ENCODE assay signal across 8 cellular contexts in the genomic region with DNA sequence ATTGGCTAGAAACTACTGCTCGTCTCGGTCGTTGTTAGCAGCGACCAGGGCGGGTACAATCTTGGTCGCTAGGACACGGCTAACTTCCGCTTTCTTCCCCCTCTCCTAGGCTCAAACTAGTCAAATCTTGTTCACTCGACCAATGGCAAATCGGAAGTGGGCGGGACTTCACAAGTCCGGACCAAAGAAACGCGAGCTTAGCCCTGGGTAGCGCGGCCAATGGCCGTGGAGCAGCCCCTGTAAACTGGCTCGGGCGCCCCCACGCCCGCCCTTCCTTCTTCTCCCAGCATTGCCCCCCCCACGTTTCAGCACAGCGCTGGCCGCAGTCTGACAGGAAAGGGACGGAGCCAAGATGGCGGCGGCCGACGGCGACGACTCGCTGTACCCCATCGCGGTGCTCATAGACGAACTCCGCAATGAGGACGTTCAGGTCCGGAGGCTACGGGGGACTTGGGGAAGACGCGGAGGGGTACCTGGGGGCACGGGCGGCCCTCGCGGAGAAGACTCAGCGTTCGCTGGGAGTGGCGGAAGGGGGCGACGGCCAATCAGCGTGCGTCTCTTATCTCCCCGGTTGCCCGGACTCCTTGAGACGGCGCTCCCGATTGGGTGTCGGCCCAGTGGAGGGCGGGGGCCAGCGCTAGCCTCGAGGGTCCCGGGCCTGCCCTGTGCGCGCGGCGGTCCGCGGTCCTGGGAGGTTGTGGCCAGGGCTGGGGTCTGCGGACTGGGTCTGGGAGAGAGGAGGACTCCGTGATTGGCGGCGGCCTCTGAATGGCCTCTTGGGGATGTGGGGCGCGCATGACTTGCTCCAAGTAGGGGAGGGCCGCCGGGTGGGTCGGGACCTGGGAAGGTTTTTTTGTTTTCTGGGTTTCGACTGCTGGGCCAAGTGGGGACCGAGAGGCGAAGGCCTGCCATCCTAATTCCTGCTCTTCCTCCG. TPM values are rescaled to one million over a fixed set of nuclear protein-coding genes. Genes with fewer than 3 reads are reported as not detected.
DNase-seq lines count a peak whose midpoint lies in the region; ATAC-seq, FAIRE-seq and TF ChIP-seq lines count a peak whose summit lies in the region.

A gene (plus strand): TSS at position 308 of the 934 bp plus-strand sequence. CDS start 45 bp downstream, at position 353.

- H3K9me3 Mint-ChIP-seq in T-helper 2 cell treated with Interferon-gamma antibody and Interleukin-4, amounts not matched to agents 5 μg/mL and 100 μg/mL, for 36 hours = no peaks in the 10 kb centered on the region

- peak; percentile 73 for FAIRE-seq in urothelium cell line (lab: Jason Lieb, UNC)

- peaks cover 30% of the 10 kb centered on the region for H3K4me1 Mint-ChIP-seq in T-helper 2 cell treated with Interferon-gamma antibody and Interleukin-4, amounts not matched to agents 5 μg/mL and 100 μg/mL, for 36 hours (ENCODE audit: low read depth)

- TF ChIP-seq CTCF in ascending aorta (IDR thresholded peaks at IDR 0.05) (no peak), right atrium auricular region (IDR thresholded peaks at IDR 0.05) (no peak), psoas muscle (IDR thresholded peaks at IDR 0.05) (no peak)

- intact Hi-C loops in ascending aorta (cut with DNase I) (loop anchor here (1.0 to 5.0 kb wide), 5 partner anchors 10 to 163 kb away; a partner anchor contains a TSS), psoas muscle (cut with DNase I) (loop anchor here (1.0 to 10.0 kb wide), 3 partner anchors 9 to 48 kb away; no protein-coding TSS in a partner anchor)

- H3K9me3 ChIP-seq in ascending aorta (no peaks in the 10 kb centered on the region), right atrium auricular region (no peaks in the 10 kb centered on the region), psoas muscle (no peaks in the 10 kb centered on the region)

- H3K36me3 Mint-ChIP-seq in T-helper 2 cell treated with Interferon-gamma antibody and Interleukin-4, amounts not matched to agents 5 μg/mL and 100 μg/mL, for 36 hours (ENCODE audit: low read depth) = peaks cover 29% of the 10 kb centered on the region

- H3K4me1 ChIP-seq in ascending aorta = peaks cover 10 to 20% of the 10 kb centered on the region in 2 donors
- H3K4me1 ChIP-seq in right atrium auricular region = peaks cover 0 to 52% of the 10 kb centered on the region in 2 donors
- peaks cover 50% of the 10 kb centered on the region for H3K4me1 ChIP-seq in psoas muscle

- H3K27me3 Mint-ChIP-seq in T-helper 2 cell treated with Interferon-gamma antibody and Interleukin-4, amounts not matched to agents 5 μg/mL and 100 μg/mL, for 36 hours (ENCODE audit: low read depth) = no peaks in the 10 kb centered on the region

- peak within 1 kb of the TSS; percentile 96 for H3K4me3 Mint-ChIP-seq in T-helper 2 cell treated with Interferon-gamma antibody and Interleukin-4, amounts not matched to agents 5 μg/mL and 100 μg/mL, for 36 hours

- DNase-seq in NCI-H1930 (lab: John Stamatoyannopoulos, UW) (peak; percentile 100), ascending aorta (ENCODE audit: low spot score in 2 of 2) (peak; percentile 42 to 100), right atrium auricular region (ENCODE audit: low spot score) (peak; percentile 100), psoas muscle (peak; percentile 100), urothelium cell line (ENCODE audit: low spot score) (peak; percentile 96)
- peak; percentile 98 for DNase-seq in T-helper 2 cell treated with Interferon-gamma antibody and Interleukin-4, amounts not matched to agents 5 μg/mL and 100 μg/mL, for 36 hours (ENCODE audit: low spot score)

- H3K27ac Mint-ChIP-seq in T-helper 2 cell treated with Interferon-gamma antibody and Interleukin-4, amounts not matched to agents 5 μg/mL and 100 μg/mL, for 36 hours = peak within 1 kb of the TSS; percentile 100

- ATAC-seq in GM18502 (IDR thresholded peaks at IDR 0.05; ENCODE audit: poor library complexity, unreplicated experiment) (peak; percentile 91), HG02970 (IDR thresholded peaks at IDR 0.05; ENCODE audit: low FRiP score, unreplicated experiment) (peak; percentile 96), psoas muscle (peak; percentile 87 to 93 (median 90))

- H3K4me3 ChIP-seq in ascending aorta (peak within 1 kb of the TSS; percentile 58 to 91), right atrium auricular region (peak within 1 kb of the TSS; percentile 88 to 89), psoas muscle (peak within 1 kb of the TSS; percentile 97)

- H3K27ac ChIP-seq in ascending aorta = peak within 1 kb of the TSS; percentile 98
- H3K27ac ChIP-seq in right atrium auricular region = peak within 1 kb of the TSS; percentile 96 to 98
- peak within 1 kb of the TSS; percentile 98 for H3K27ac ChIP-seq in psoas muscle

- H3K36me3 ChIP-seq in ascending aorta = peaks cover 0 to under 1% of the 10 kb centered on the region in 2 donors
- H3K36me3 ChIP-seq in right atrium auricular region = peaks cover 8% of the 10 kb centered on the region
- H3K36me3 ChIP-seq in psoas muscle (ENCODE audit: insufficient read depth in 1 of 2, low read depth in 1 of 2) = peaks cover 2 to 16% of the 10 kb centered on the region in 2 donors

- H3K27me3 ChIP-seq in ascending aorta = no peaks in the 10 kb centered on the region
- H3K27me3 ChIP-seq in right atrium auricular region = no peaks in the 10 kb centered on the region
- no peaks in the 10 kb centered on the region for H3K27me3 ChIP-seq in psoas muscle (ENCODE audit: insufficient read depth in 3 of 3, low read length in 2 of 3)

- 0% methylated on average over 69 to 81 of the region's 81 CpGs for WGBS in psoas muscle, 3 donors

RNA-seq across cellular contexts. Expression of the gene that starts here (rescaled TPM):
- 215 TPM for total RNA-seq in ascending aorta
- total RNA-seq in right atrium auricular region = 100 to 1,000 TPM; 284 to 322 TPM
- total RNA-seq in psoas muscle = 100 to 1,000 TPM; 182 to 340 (median 268) TPM
- polyA plus RNA-seq in psoas muscle = 100 to 1,000 TPM; 127 to 400 (median 139) TPM

Comparison
In these comparisons a context has a peak if more than half of its experiments do, and no peak if none do; other contexts are left out.
1. Peak in every context shown above with its lines: DNase-seq, ATAC-seq, H3K4me3 ChIP-seq and H3K27ac ChIP-seq.